Comparison of ENCODE assay signal across 14 cellular contexts in the genomic region with DNA sequence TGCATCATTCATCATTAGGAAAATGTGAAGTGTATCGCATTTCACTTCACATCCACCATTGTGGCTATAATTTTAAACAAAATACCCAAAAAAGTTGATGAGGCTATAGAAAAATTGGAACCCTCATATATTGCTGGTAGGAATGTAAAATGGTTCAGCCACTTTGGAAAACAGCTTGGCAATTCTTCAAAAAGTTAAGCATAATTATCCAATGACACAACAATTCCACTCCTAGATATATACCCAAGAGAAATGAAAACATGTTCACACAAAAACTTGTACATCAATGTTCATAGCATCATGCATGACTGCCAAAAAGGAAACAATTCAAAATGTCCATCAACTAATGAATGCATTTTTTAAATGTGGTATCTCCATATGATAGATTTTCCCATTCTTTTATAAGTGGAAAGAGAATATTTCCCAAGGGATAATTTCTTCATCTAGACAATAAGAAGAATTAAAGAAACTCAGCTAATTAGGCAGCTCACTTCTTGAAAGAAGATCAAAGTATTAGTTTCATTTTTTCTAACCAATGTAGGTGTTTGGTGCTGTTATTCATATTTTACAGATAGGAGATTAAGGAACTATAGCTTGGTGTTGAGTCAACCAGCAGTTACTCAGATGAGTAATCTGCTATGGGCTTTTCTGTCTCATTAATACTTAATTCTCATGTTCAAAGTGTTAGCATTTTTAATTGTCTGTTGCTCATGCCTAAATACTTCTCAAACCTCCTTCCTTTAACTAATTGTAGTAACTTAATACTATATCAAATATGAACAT. TPM values are rescaled to one million over a fixed set of nuclear protein-coding genes. Genes with fewer than 3 reads are reported as not detected.
DNase-seq lines count a peak whose midpoint lies in the region; ATAC-seq and TF ChIP-seq lines count a peak whose summit lies in the region.
"Had no signal": no experiment of that assay in that cellular context is flagged by ENCODE, and none has a peak within 500 bp of the region (broad histone marks: within the 10 kb centered on the region; RNA-seq: fewer than 3 reads in every experiment).

No MANE protein-coding gene starts in this region.

- no peak overlapping the region for H3K4me3 ChIP-seq in GM12865 (ENCODE audit: low read depth, low read length)
- H3K4me3 ChIP-seq in psoas muscle, result no peak overlapping the region
- H3K4me3 ChIP-seq: gastrocnemius medialis had no signal

- H3K36me3 Mint-ChIP-seq in activated T-helper 17 cell treated with anti-CD3 and anti-CD28 coated beads, Interleukin-2, amount 50 U/mL, for 72 hours (ENCODE audit: low read depth), result peaks cover 61% of the 10 kb centered on the region

- ATAC-seq in GM19351 (IDR thresholded peaks at IDR 0.05; ENCODE audit: unreplicated experiment) (peak; percentile 78), HG02885 (IDR thresholded peaks at IDR 0.05; ENCODE audit: poor library complexity, unreplicated experiment) (peak; percentile 82), HG02970 (IDR thresholded peaks at IDR 0.05; ENCODE audit: low FRiP score, unreplicated experiment) (no peak), psoas muscle (no peak)
- ATAC-seq in activated T-helper 17 cell treated with anti-CD3 and anti-CD28 coated beads, Interleukin-2, amount 50 U/mL, for 72 hours (replicated peaks), result peak; percentile 73
- ATAC-seq: gastrocnemius medialis, left ventricle myocardium superior had no signal

- intact Hi-C loops in psoas muscle (cut with DNase I), result no loop called here

- no peaks in the 10 kb centered on the region for H3K4me1 ChIP-seq in psoas muscle
- H3K4me1 ChIP-seq: gastrocnemius medialis had no signal

- no peaks in the 10 kb centered on the region for H3K27me3 Mint-ChIP-seq in activated T-helper 17 cell treated with anti-CD3 and anti-CD28 coated beads, Interleukin-2, amount 50 U/mL, for 72 hours

- no peak overlapping the region for H3K27ac Mint-ChIP-seq in activated T-helper 17 cell treated with anti-CD3 and anti-CD28 coated beads, Interleukin-2, amount 50 U/mL, for 72 hours
- H3K27ac Mint-ChIP-seq: activated T-helper 1 cell treated with anti-CD3 and anti-CD28 coated beads, Interleukin-12 subunit alpha, Interleukin-12 subunit beta, Interleukin-2, Interleukin-4 antibody, amounts not matched to agents 30 ng/mL and 10 ng/mL and 1 ng/mL, durations not matched to agents 14 hours and 24 hours and 36 hours had no signal

- H3K36me3 ChIP-seq in psoas muscle (ENCODE audit: insufficient read depth in 1 of 2, low read depth in 1 of 2), result peaks cover 0 to 5% of the 10 kb centered on the region in 2 donors
- H3K36me3 ChIP-seq: gastrocnemius medialis had no signal

- no peaks in the 10 kb centered on the region for H3K9me3 ChIP-seq in psoas muscle
- H3K9me3 ChIP-seq: gastrocnemius medialis had no signal

- WGBS in psoas muscle, 3 donors, result 98 to 100% (median 99%) methylated on average over 1 of the region's 1 CpG

- TF ChIP-seq CTCF in GM12865 (IDR thresholded peaks at IDR 0.05; ENCODE audit: insufficient read depth, low read depth, low read length, missing control alignments) (no peak), psoas muscle (IDR thresholded peaks at IDR 0.05) (no peak)

- DNase-seq in GM12865 (ENCODE audit: low read depth) (peak; percentile 5), GF-D8 (lab: John Stamatoyannopoulos, UW) (no peak), NCI-H510A (lab: John Stamatoyannopoulos, UW) (no peak), psoas muscle (no peak)
- DNase-seq: cerebellar nuclear complex, gastrocnemius medialis, left ventricle myocardium superior, substantia nigra had no signal

- no peak overlapping the region for H3K27ac ChIP-seq in psoas muscle
- H3K27ac ChIP-seq: gastrocnemius medialis had no signal

- H3K4me1 Mint-ChIP-seq in activated T-helper 17 cell treated with anti-CD3 and anti-CD28 coated beads, Interleukin-2, amount 50 U/mL, for 72 hours, result peaks cover 4% of the 10 kb centered on the region

- H3K4me3 Mint-ChIP-seq in activated T-helper 17 cell treated with anti-CD3 and anti-CD28 coated beads, Interleukin-2, amount 50 U/mL, for 72 hours, result no peak overlapping the region
- H3K4me3 Mint-ChIP-seq: activated T-helper 1 cell treated with anti-CD3 and anti-CD28 coated beads, Interleukin-12 subunit alpha, Interleukin-12 subunit beta, Interleukin-2, Interleukin-4 antibody, amounts not matched to agents 30 ng/mL and 10 ng/mL and 1 ng/mL, durations not matched to agents 14 hours and 24 hours and 36 hours had no signal

- H3K27me3 ChIP-seq in psoas muscle (ENCODE audit: insufficient read depth in 3 of 3, low read length in 2 of 3), result no peaks in the 10 kb centered on the region
- H3K27me3 ChIP-seq: gastrocnemius medialis had no signal

- H3K9me3 Mint-ChIP-seq in activated T-helper 17 cell treated with anti-CD3 and anti-CD28 coated beads, Interleukin-2, amount 50 U/mL, for 72 hours, result peaks cover 8% of the 10 kb centered on the region

RNA-seq across cellular contexts. Expression of a gene that starts 32.8 kb away (rescaled TPM):
- total RNA-seq in activated T-helper 17 cell treated with anti-CD3 and anti-CD28 coated beads, Interleukin-2, amount 50 U/mL, for 72 hours, result 10 to 100 TPM; 28.4 to 48.3 TPM
- total RNA-seq in psoas muscle, result 10 to 100 TPM in 2 of 4 donors, 1 to 10 TPM in 2; 6.2 to 12.4 (median 9.5) TPM
- 10 to 100 TPM; 12.4 to 17.7 (median 13.2) TPM for polyA plus RNA-seq in psoas muscle

RNA-seq across cellular contexts. Expression of a gene that starts 44.2 kb away (rescaled TPM):
- under 1 TPM in 1 of 2 donors, not detected in 1; 0.26 TPM for total RNA-seq in activated T-helper 17 cell treated with anti-CD3 and anti-CD28 coated beads, Interleukin-2, amount 50 U/mL, for 72 hours
- total RNA-seq in psoas muscle, result 10 to 100 TPM in 1 of 4 donors, 1 to 10 TPM in 3; 6.1 to 26.7 (median 7.5) TPM
- polyA plus RNA-seq in psoas muscle, result 1 to 10 TPM; 3.6 to 5.4 (median 5.0) TPM
- total RNA-seq: activated T-helper 1 cell treated with anti-CD3 and anti-CD28 coated beads, Interleukin-12 subunit alpha, Interleukin-12 subunit beta, Interleukin-2, Interleukin-4 antibody, amounts not matched to agents 30 ng/mL and 10 ng/mL and 1 ng/mL, durations not matched to agents 14 hours and 24 hours and 36 hours had no signal
- polyA plus RNA-seq: BJ had no signal

Comparison
In these comparisons a context has a peak if more than half of its experiments do, and no peak if none do; other contexts are left out.
1. ATAC-seq: peak in GM19351 (single experiment), HG02885 (single experiment) and activated T-helper 17 cell treated with anti-CD3 and anti-CD28 coated beads, Interleukin-2, amount 50 U/mL, for 72 hours (single experiment); none in HG02970 (single experiment) and psoas muscle (0 of 4).
2. RNA of a gene that starts 44.2 kb away (total RNA-seq): 6.1 to 26.7 TPM in psoas muscle; 0.26 TPM in activated T-helper 17 cell treated with anti-CD3 and anti-CD28 coated beads, Interleukin-2, amount 50 U/mL, for 72 hours; every median in the first group is over 4 times any median in the second.